ENCODE assay signal across 16 cellular contexts in the genomic region with DNA sequence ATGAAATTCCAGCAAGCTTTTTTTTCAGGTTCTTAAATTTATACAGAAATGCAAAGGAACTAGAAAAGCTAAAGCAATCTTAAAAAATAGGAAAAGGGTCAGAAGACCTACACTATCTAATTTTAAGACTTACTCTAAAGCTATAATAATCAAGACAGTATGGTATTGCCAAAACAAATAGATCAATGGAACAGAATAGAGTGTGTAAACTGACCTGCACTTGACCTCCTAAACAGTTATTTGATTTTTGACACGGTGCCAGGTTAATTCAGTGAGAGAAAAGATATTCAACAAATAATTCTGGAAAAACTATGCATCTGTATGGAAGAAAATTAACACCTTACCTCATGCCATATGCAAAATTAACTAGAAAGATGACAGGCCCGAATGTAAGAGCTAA.
DNase-seq lines count a peak whose midpoint lies in the region; ATAC-seq lines count a peak whose summit lies in the region.
"Had no signal": no experiment of that assay in that cellular context is flagged by ENCODE, and none has a peak within 500 bp of the region (broad histone marks: within the 10 kb centered on the region; RNA-seq: fewer than 3 reads in every experiment).

No MANE protein-coding gene starts in this region.

- DNase-seq in NCI-H2196 (lab: John Stamatoyannopoulos, UW; ENCODE audit: unreplicated experiment) = peak; percentile 8
- no peak for DNase-seq in NCI-H2196 treated with DMSO at 0.1 percent for 48 hours (lab: John Stamatoyannopoulos, UW; ENCODE audit: unreplicated experiment)
- peak; percentile 46 for DNase-seq in DMS53 (lab: John Stamatoyannopoulos, UW)
- DNase-seq in NCI-H69 (lab: John Stamatoyannopoulos, UW) = peak; percentile 40
- no peak for DNase-seq in left lobe of liver (ENCODE audit: low spot score)
- no peak for DNase-seq in NCI-H146 (lab: John Stamatoyannopoulos, UW)
- DNase-seq: CD4-positive, alpha-beta T cell; DMS79 treated with DMSO at 0.1 percent for 48 hours; H9; NCI-H187; NCI-H2227 treated with DMSO at 0.1 percent for 48 hours; NCI-H524 treated with DMSO at 0.1 percent for 48 hours had no signal

- ATAC-seq in left lobe of liver = peak; percentile 82
- no peak for ATAC-seq in GM18861 (IDR thresholded peaks at IDR 0.05; ENCODE audit: unreplicated experiment)
- ATAC-seq in HG03025 (IDR thresholded peaks at IDR 0.05; ENCODE audit: low FRiP score, unreplicated experiment) = no peak
- ATAC-seq: A549, Right ventricle myocardium inferior had no signal

Comparison
In these comparisons a context has a peak if more than half of its experiments do, and no peak if none do; other contexts are left out.
1. DNase-seq: peak in NCI-H2196 (single experiment), DMS53 (single experiment) and NCI-H69 (single experiment); none in NCI-H2196 treated with DMSO at 0.1 percent for 48 hours (single experiment), left lobe of liver (single experiment) and NCI-H146 (single experiment).